ENCODE assay signal across 8 cellular contexts in genomic region chr5:151094054-151094858, GRCh38. TPM values are rescaled to one million over a fixed set of nuclear protein-coding genes. Genes with fewer than 3 reads are reported as not detected.
DNase-seq lines count a peak whose midpoint lies in the region; ATAC-seq and TF ChIP-seq lines count a peak whose summit lies in the region.

No MANE protein-coding gene starts in this region.

- H3K9me3 ChIP-seq in duodenal mucosa (ENCODE audit: control insufficient read depth in 1 of 2, low read length in 2 of 2), result no peaks in the 10 kb centered on the region
- no peaks in the 10 kb centered on the region for H3K9me3 ChIP-seq in sigmoid colon

- TF ChIP-seq EP300 in sigmoid colon (IDR thresholded peaks at IDR 0.05), result no peak

- no peaks in the 10 kb centered on the region for H3K9me3 Mint-ChIP-seq in activated naive CD4-positive, alpha-beta T cell treated with anti-CD3 and anti-CD28 coated beads for 36 hours

- no peaks in the 10 kb centered on the region for H3K27me3 Mint-ChIP-seq in activated naive CD4-positive, alpha-beta T cell treated with anti-CD3 and anti-CD28 coated beads for 36 hours (ENCODE audit: low read depth)

- peak; percentile 76 for DNase-seq in activated naive CD4-positive, alpha-beta T cell treated with anti-CD3 and anti-CD28 coated beads for 36 hours
- DNase-seq in activated naive CD4-positive, alpha-beta T cell treated with anti-CD3 and anti-CD28 coated beads, Interleukin-2, amount 50 U/mL, for 16 hours, result no peak
- DNase-seq in UCSD-AML1 (lab: John Stamatoyannopoulos, UW; ENCODE audit: unreplicated experiment) (peak; percentile 69), sigmoid colon (no peak), SHP77 treated with DMSO at 0.1 percent for 48 hours (lab: John Stamatoyannopoulos, UW) (no peak), middle frontal gyrus (ENCODE audit: extremely low spot score, low spot score) (no peak)

- H3K27ac ChIP-seq in duodenal mucosa (ENCODE audit: low read depth, low read length), result peak overlapping the region; percentile 90
- peak overlapping the region; percentile 50 to 76 (median 56) for H3K27ac ChIP-seq in sigmoid colon

- H3K4me1 ChIP-seq in duodenal mucosa (ENCODE audit: control insufficient read depth in 1 of 2, insufficient read depth in 2 of 2, low read length in 2 of 2) (peaks cover 78 to 82% of the 10 kb centered on the region in 2 donors), sigmoid colon (peaks cover 0 to 43% (median 28%) of the 10 kb centered on the region in 4 donors)

- H3K9ac ChIP-seq in duodenal mucosa (ENCODE audit: low read depth in 1 of 2, low read length in 2 of 2), result peak overlapping the region; percentile 51 to 77

- no peak for TF ChIP-seq CTCF in sigmoid colon (IDR thresholded peaks at IDR 0.05)

- H3K36me3 ChIP-seq in duodenal mucosa (ENCODE audit: control insufficient read depth in 1 of 2, insufficient read depth in 2 of 2, low read length in 2 of 2) (no peaks in the 10 kb centered on the region), sigmoid colon (no peaks in the 10 kb centered on the region)

- H3K36me3 Mint-ChIP-seq in activated naive CD4-positive, alpha-beta T cell treated with anti-CD3 and anti-CD28 coated beads for 36 hours (ENCODE audit: low read depth), result peaks cover 1% of the 10 kb centered on the region

- peak; percentile 71 for ATAC-seq in HG03103 (IDR thresholded peaks at IDR 0.05; ENCODE audit: low read depth, unreplicated experiment)

- H3K4me3 ChIP-seq in duodenal mucosa (ENCODE audit: low read depth in 1 of 2, low read length in 2 of 2), result peak overlapping the region; percentile 37 to 48
- H3K4me3 ChIP-seq in sigmoid colon, result no peak overlapping the region

- CTCF ChIA-PET in activated naive CD4-positive, alpha-beta T cell treated with anti-CD3 and anti-CD28 coated beads for 36 hours (lab: Charles Lee), result interaction anchor here (0.8 to 1.9 kb wide), 7 partner anchors 10 to 45 kb away, joined by 4 to 8 read pairs (median 5); partner anchors contain the start of gene TNIP1

- H3K4me3 Mint-ChIP-seq in activated naive CD4-positive, alpha-beta T cell treated with anti-CD3 and anti-CD28 coated beads for 36 hours, result peak overlapping the region; percentile 8

- H3K4me1 Mint-ChIP-seq in activated naive CD4-positive, alpha-beta T cell treated with anti-CD3 and anti-CD28 coated beads for 36 hours (ENCODE audit: low read depth), result peaks cover 68% of the 10 kb centered on the region

- H3K27me3 ChIP-seq in duodenal mucosa (ENCODE audit: control insufficient read depth in 1 of 2, insufficient read depth in 2 of 2, low read length in 2 of 2) (no peaks in the 10 kb centered on the region), sigmoid colon (no peaks in the 10 kb centered on the region)

- H3K27ac Mint-ChIP-seq in activated naive CD4-positive, alpha-beta T cell treated with anti-CD3 and anti-CD28 coated beads for 36 hours, result peak overlapping the region; percentile 86

- WGBS in sigmoid colon, 2 donors, result 41 to 48% methylated on average over 12 of the region's 12 CpGs

- no peak for TF ChIP-seq POLR2A in sigmoid colon (IDR thresholded peaks at IDR 0.05)

- intact Hi-C loops in activated naive CD4-positive, alpha-beta T cell treated with anti-CD3 and anti-CD28 coated beads for 36 hours (cut with micrococcal nuclease), result loop anchor here (1.0 kb wide), 3 partner anchors 11 to 34 kb away; no protein-coding TSS in a partner anchor
- intact Hi-C loops in sigmoid colon (cut with DNase I), result no loop called here

RNA-seq across cellular contexts. Expression of gene TNIP1, which starts 13.4 kb away (rescaled TPM):
- 100 to 1,000 TPM; 238 to 263 TPM for total RNA-seq in activated naive CD4-positive, alpha-beta T cell treated with anti-CD3 and anti-CD28 coated beads for 36 hours
- 10 to 100 TPM; 55.1 to 73.1 (median 62.8) TPM for total RNA-seq in sigmoid colon
- 100 to 1,000 TPM; 153 to 210 (median 195) TPM for polyA plus RNA-seq in sigmoid colon

Comparison
In these comparisons a context has a peak if more than half of its experiments do, and no peak if none do; other contexts are left out.
1. DNase-seq: peak in activated naive CD4-positive, alpha-beta T cell treated with anti-CD3 and anti-CD28 coated beads for 36 hours (single experiment) and UCSD-AML1 (single experiment); none in activated naive CD4-positive, alpha-beta T cell treated with anti-CD3 and anti-CD28 coated beads, Interleukin-2, amount 50 U/mL, for 16 hours (single experiment), sigmoid colon (single experiment), SHP77 treated with DMSO at 0.1 percent for 48 hours (single experiment) and middle frontal gyrus (single experiment).
2. H3K4me3 ChIP-seq: peak in duodenal mucosa (2 of 2); none in sigmoid colon (0 of 4).